In the genomic region with DNA sequence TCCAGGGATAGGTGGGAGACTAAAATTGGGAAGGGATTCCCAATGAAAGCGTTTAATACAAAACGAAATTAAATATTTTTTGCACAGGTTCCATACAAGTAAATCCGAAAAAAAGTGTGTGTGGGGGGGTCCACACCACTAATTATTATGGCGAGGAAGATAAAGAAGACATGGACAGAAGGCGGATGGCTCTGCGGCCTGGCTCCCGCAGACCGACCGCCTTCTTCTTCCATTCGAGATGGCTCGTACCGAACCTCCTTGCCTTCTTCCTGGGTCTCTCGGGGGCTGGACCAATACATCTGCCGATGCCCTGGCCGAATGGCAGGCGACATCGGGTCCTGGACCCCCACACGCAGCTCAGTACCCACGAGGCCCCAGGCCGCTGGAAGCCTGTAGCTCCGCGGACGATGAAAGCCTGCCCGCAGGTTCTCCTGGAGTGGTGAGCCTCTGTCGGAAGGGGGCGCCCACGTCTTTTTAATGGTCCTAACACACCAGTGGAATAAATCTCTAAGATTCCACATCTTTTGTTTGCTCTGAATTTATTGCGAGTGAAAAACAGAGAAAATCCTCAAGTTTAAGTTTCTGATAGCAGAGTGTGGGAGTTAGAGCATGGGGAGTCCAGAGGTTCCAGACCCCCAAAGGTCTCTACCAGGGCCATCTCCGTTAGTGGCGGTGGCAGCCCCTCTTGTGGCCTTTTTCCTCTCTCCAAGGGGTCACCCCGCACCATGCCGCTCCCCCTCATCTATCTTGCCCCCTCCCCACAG, we compare ENCODE assay signal across 1 cellular context.
TF ChIP-seq lines count a peak whose summit lies in the region.

No MANE protein-coding gene starts in this region.

TF ChIP-seq in HEK293, 187 proteins besides CTCF, POLR2A, EP300 and RAD21 (continued from another document):
- TF ChIP-seq, protein P1, sequence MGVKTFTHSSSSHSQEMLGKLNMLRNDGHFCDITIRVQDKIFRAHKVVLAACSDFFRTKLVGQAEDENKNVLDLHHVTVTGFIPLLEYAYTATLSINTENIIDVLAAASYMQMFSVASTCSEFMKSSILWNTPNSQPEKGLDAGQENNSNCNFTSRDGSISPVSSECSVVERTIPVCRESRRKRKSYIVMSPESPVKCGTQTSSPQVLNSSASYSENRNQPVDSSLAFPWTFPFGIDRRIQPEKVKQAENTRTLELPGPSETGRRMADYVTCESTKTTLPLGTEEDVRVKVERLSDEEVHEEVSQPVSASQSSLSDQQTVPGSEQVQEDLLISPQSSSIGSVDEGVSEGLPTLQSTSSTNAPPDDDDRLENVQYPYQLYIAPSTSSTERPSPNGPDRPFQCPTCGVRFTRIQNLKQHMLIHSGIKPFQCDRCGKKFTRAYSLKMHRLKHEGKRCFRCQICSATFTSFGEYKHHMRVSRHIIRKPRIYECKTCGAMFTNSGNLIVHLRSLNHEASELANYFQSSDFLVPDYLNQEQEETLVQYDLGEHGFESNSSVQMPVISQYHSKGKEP (tag by site-specific recombination; IDR thresholded peaks at IDR 0.05), result no peak
- TF ChIP-seq SCRT2 (tag by site-specific recombination; IDR thresholded peaks at IDR 0.05) (peak; percentile 67; the same call in 1 of the 2 replicates), ZNF140 (tag by site-specific recombination; IDR thresholded peaks at IDR 0.05) (no peak), ZNF214 (tag by site-specific recombination; IDR thresholded peaks at IDR 0.05; ENCODE audit: borderline replicate concordance) (no peak), GLIS2 (tag by site-specific recombination; IDR thresholded peaks at IDR 0.05) (peak; percentile 48)
- TF ChIP-seq, protein P2, sequence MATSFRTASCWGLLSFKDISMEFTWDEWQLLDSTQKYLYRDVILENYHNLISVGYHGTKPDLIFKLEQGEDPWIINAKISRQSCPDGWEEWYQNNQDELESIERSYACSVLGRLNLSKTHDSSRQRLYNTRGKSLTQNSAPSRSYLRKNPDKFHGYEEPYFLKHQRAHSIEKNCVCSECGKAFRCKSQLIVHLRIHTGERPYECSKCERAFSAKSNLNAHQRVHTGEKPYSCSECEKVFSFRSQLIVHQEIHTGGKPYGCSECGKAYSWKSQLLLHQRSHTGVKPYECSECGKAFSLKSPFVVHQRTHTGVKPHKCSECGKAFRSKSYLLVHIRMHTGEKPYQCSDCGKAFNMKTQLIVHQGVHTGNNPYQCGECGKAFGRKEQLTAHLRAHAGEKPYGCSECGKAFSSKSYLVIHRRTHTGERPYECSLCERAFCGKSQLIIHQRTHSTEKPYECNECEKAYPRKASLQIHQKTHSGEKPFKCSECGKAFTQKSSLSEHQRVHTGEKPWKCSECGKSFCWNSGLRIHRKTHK (tag by site-specific recombination; IDR thresholded peaks at IDR 0.05), result no peak
- TF ChIP-seq, protein P3, sequence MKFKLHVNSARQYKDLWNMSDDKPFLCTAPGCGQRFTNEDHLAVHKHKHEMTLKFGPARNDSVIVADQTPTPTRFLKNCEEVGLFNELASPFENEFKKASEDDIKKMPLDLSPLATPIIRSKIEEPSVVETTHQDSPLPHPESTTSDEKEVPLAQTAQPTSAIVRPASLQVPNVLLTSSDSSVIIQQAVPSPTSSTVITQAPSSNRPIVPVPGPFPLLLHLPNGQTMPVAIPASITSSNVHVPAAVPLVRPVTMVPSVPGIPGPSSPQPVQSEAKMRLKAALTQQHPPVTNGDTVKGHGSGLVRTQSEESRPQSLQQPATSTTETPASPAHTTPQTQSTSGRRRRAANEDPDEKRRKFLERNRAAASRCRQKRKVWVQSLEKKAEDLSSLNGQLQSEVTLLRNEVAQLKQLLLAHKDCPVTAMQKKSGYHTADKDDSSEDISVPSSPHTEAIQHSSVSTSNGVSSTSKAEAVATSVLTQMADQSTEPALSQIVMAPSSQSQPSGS (tag by site-specific recombination; IDR thresholded peaks at IDR 0.05; ENCODE audit: low read depth), result no peak
